ENCODE assay signal across 10 cellular contexts in genomic region chr16:55502801-55503366, GRCh38. TPM values are rescaled to one million over a fixed set of nuclear protein-coding genes. Genes with fewer than 3 reads are reported as not detected.
DNase-seq lines count a peak whose midpoint lies in the region; ATAC-seq, FAIRE-seq and TF ChIP-seq lines count a peak whose summit lies in the region.
"Had no signal": no experiment of that assay in that cellular context is flagged by ENCODE, and none has a peak within 500 bp of the region (broad histone marks: within the 10 kb centered on the region; RNA-seq: fewer than 3 reads in every experiment).

No MANE protein-coding gene starts in this region.

- 62% methylated on average over 13 of the region's 13 CpGs for WGBS in hepatocyte (ENCODE audit: low lambda C conversion rate, missing lambda C conversion rate)
- WGBS in small intestine, 3 donors: 7 to 32% (median 25%) methylated on average over 13 of the region's 13 CpGs

- H3K27ac ChIP-seq in hepatocyte: peak overlapping the region; percentile 51
- H3K27ac ChIP-seq in small intestine (ENCODE audit: low read depth in 1 of 2, low read length in 1 of 2): peak overlapping the region; percentile 60 to 66
- H3K27ac ChIP-seq: KMS-11 had no signal

- no peak overlapping the region for H2AFZ ChIP-seq in hepatocyte

- H3K27me3 ChIP-seq in hepatocyte (no peaks in the 10 kb centered on the region), small intestine (ENCODE audit: control insufficient read depth in 2 of 2, insufficient read depth in 2 of 2, low read length in 2 of 2) (no peaks in the 10 kb centered on the region)

- no peaks in the 10 kb centered on the region for H3K36me3 Mint-ChIP-seq in stimulated activated naive B cell treated with anti-CD40 and anti-IgM and Interleukin-4, amounts not matched to agents 10 μg/mL and 1 μg/mL and 100 μg/mL, for 72 hours
- H3K36me3 Mint-ChIP-seq: naive thymus-derived CD8-positive, alpha-beta T cell had no signal

- H3K27ac Mint-ChIP-seq in stimulated activated naive B cell treated with anti-CD40 and anti-IgM and Interleukin-4, amounts not matched to agents 10 μg/mL and 1 μg/mL and 100 μg/mL, for 72 hours: no peak overlapping the region
- H3K27ac Mint-ChIP-seq: naive thymus-derived CD8-positive, alpha-beta T cell had no signal

- no peak overlapping the region for H3K4me3 ChIP-seq in hepatocyte
- H3K4me3 ChIP-seq in small intestine (ENCODE audit: low read depth in 1 of 2, low read length in 2 of 2): no peak overlapping the region

- H3K9me3 Mint-ChIP-seq in stimulated activated naive B cell treated with anti-CD40 and anti-IgM and Interleukin-4, amounts not matched to agents 10 μg/mL and 1 μg/mL and 100 μg/mL, for 72 hours: no peaks in the 10 kb centered on the region
- H3K9me3 Mint-ChIP-seq: naive thymus-derived CD8-positive, alpha-beta T cell had no signal

- H3K4me1 ChIP-seq in hepatocyte (ENCODE audit: insufficient read depth) (peaks cover 36% of the 10 kb centered on the region), small intestine (ENCODE audit: control insufficient read depth in 2 of 2, insufficient read depth in 1 of 2, low read depth in 1 of 2, low read length in 1 of 2) (peaks cover 2 to 14% of the 10 kb centered on the region in 2 donors)

- TF ChIP-seq CTCF in hepatocyte (IDR thresholded peaks at IDR 0.05; ENCODE audit: poor library complexity): no peak

- ATAC-seq in GM19395 (IDR thresholded peaks at IDR 0.05; ENCODE audit: unreplicated experiment): no peak
- no peak for ATAC-seq in stimulated activated naive B cell treated with anti-CD40 and anti-IgM and Interleukin-4, amounts not matched to agents 10 μg/mL and 1 μg/mL and 100 μg/mL, for 72 hours (replicated peaks)
- ATAC-seq: naive thymus-derived CD8-positive, alpha-beta T cell had no signal

- H3K27me3 Mint-ChIP-seq in stimulated activated naive B cell treated with anti-CD40 and anti-IgM and Interleukin-4, amounts not matched to agents 10 μg/mL and 1 μg/mL and 100 μg/mL, for 72 hours: peaks cover 0 to 12% of the 10 kb centered on the region in 2 donors

- no peak overlapping the region for H3K4me3 Mint-ChIP-seq in stimulated activated naive B cell treated with anti-CD40 and anti-IgM and Interleukin-4, amounts not matched to agents 10 μg/mL and 1 μg/mL and 100 μg/mL, for 72 hours
- H3K4me3 Mint-ChIP-seq: naive thymus-derived CD8-positive, alpha-beta T cell had no signal

- FAIRE-seq in small intestine (lab: Jason Lieb, UNC): no peak

- no peaks in the 10 kb centered on the region for H3K79me2 ChIP-seq in hepatocyte

- H3K4me1 Mint-ChIP-seq in stimulated activated naive B cell treated with anti-CD40 and anti-IgM and Interleukin-4, amounts not matched to agents 10 μg/mL and 1 μg/mL and 100 μg/mL, for 72 hours: peaks cover 0 to 2% of the 10 kb centered on the region in 2 donors

- H4K20me1 ChIP-seq in hepatocyte (ENCODE audit: insufficient read depth, poor library complexity, severe bottlenecking): no peaks in the 10 kb centered on the region

- H3K36me3 ChIP-seq in hepatocyte (replicated peaks; ENCODE audit: insufficient read depth, low read depth): no peaks in the 10 kb centered on the region
- no peaks in the 10 kb centered on the region for H3K36me3 ChIP-seq in small intestine (ENCODE audit: control insufficient read depth in 2 of 2, insufficient read depth in 2 of 2, low read length in 2 of 2)

- no peaks in the 10 kb centered on the region for H3K9me3 ChIP-seq in hepatocyte (ENCODE audit: low read depth)
- H3K9me3 ChIP-seq in small intestine (ENCODE audit: control insufficient read depth, low read depth): no peaks in the 10 kb centered on the region

- H3K4me2 ChIP-seq in hepatocyte: peak overlapping the region; percentile 20
- H3K4me2 ChIP-seq: KMS-11 had no signal

- DNase-seq in HT-29 (ENCODE audit: low spot score) (peak; percentile 95), amniotic epithelial cell (ENCODE audit: low read depth) (peak; percentile 97), hepatocyte (ENCODE audit: low spot score) (peak; percentile 72), small intestine (peak; percentile 96), T-helper 1 cell (no peak)
- no peak for DNase-seq in stimulated activated naive B cell treated with anti-CD40 and anti-IgM and Interleukin-4, amounts not matched to agents 10 μg/mL and 1 μg/mL and 100 μg/mL, for 72 hours
- no peak for DNase-seq in activated effector memory CD4-positive, alpha-beta T cell treated with Interleukin-2 at 50 U/mL for 16 hours

- H3K9me2 ChIP-seq in hepatocyte (replicated peaks; ENCODE audit: insufficient read depth): no peaks in the 10 kb centered on the region

RNA-seq across cellular contexts. Expression of gene LPCAT2, which starts 6.0 kb away (rescaled TPM):
- 18.0 and 18.1 TPM in 2 replicates for total RNA-seq in HT-29 (2014; rRNA removed; shearing (Covaris generic))
- 9.5 and 13.9 TPM in 2 replicates for total RNA-seq in hepatocyte
- polyA plus RNA-seq in hepatocyte: 6.4 and 10.6 TPM in 2 replicates
- 1 to 10 TPM; 1.3 to 7.4 (median 2.4) TPM for polyA plus RNA-seq in small intestine
- polyA plus RNA-seq: naive thymus-derived CD8-positive, alpha-beta T cell had no signal

RNA-seq across cellular contexts. Expression of gene MMP2, which starts 23.9 kb away (rescaled TPM):
- total RNA-seq in HT-29 (2014; rRNA removed; shearing (Covaris generic)): 0.03 and 0.42 TPM in 2 replicates
- 107 and 128 TPM in 2 replicates for total RNA-seq in hepatocyte
- 196 and 198 TPM in 2 replicates for polyA plus RNA-seq in hepatocyte
- 10 to 100 TPM in 2 of 3 donors, 1 to 10 TPM in 1; 1.6 to 97.2 (median 16.5) TPM for polyA plus RNA-seq in small intestine
- polyA plus RNA-seq: naive thymus-derived CD8-positive, alpha-beta T cell had no signal

Comparison
In these comparisons a context has a peak if more than half of its experiments do, and no peak if none do; other contexts are left out.
1. DNase-seq: peak in HT-29 (single experiment), amniotic epithelial cell (single experiment), hepatocyte (single experiment) and small intestine (single experiment); none in stimulated activated naive B cell treated with anti-CD40 and anti-IgM and Interleukin-4, amounts not matched to agents 10 μg/mL and 1 μg/mL and 100 μg/mL, for 72 hours (single experiment), T-helper 1 cell (0 of 5) and activated effector memory CD4-positive, alpha-beta T cell treated with Interleukin-2 at 50 U/mL for 16 hours (single experiment).
2. RNA of gene MMP2, which starts 23.9 kb away (total RNA-seq): 107 to 128 TPM in hepatocyte; 0.03 to 0.42 TPM in HT-29; every median in the first group is over 10 times any median in the second.